Comparison of ENCODE assay signal across 1 cellular context in genomic region chr20:23497458-23498026, GRCh38.
TF ChIP-seq lines count a peak whose summit lies in the region.

No MANE protein-coding gene starts in this region.

TF ChIP-seq in GM12878, 131 proteins besides CTCF, POLR2A, EP300 and RAD21:
- TF ChIP-seq, protein P1, sequence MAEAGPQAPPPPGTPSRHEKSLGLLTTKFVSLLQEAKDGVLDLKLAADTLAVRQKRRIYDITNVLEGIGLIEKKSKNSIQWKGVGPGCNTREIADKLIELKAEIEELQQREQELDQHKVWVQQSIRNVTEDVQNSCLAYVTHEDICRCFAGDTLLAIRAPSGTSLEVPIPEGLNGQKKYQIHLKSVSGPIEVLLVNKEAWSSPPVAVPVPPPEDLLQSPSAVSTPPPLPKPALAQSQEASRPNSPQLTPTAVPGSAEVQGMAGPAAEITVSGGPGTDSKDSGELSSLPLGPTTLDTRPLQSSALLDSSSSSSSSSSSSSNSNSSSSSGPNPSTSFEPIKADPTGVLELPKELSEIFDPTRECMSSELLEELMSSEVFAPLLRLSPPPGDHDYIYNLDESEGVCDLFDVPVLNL (IDR thresholded peaks at IDR 0.05; ENCODE audit: low read depth, low read length), result no peak
- peak; percentile 51 for TF ChIP-seq RUNX3 (IDR thresholded peaks at IDR 0.05; ENCODE audit: low read length)
- peak; percentile 13; the same call in 1 of the 2 replicates for TF ChIP-seq JUNB (IDR thresholded peaks at IDR 0.05)
- peak; percentile 79; the same call in 1 of the 2 replicates for TF ChIP-seq CBX5 (IDR thresholded peaks at IDR 0.05; ENCODE audit: low read depth)
- no peak for TF ChIP-seq HDAC2 (IDR thresholded peaks at IDR 0.05)
- TF ChIP-seq BHLHE40 (IDR thresholded peaks at IDR 0.05; ENCODE audit: borderline replicate concordance in 1 of 2, low read depth in 2 of 2, low read length in 1 of 2), result no peak
- no peak for TF ChIP-seq ZSCAN29 (IDR thresholded peaks at IDR 0.05)
